ENCODE assay signal across 2 cellular contexts in the genomic region with DNA sequence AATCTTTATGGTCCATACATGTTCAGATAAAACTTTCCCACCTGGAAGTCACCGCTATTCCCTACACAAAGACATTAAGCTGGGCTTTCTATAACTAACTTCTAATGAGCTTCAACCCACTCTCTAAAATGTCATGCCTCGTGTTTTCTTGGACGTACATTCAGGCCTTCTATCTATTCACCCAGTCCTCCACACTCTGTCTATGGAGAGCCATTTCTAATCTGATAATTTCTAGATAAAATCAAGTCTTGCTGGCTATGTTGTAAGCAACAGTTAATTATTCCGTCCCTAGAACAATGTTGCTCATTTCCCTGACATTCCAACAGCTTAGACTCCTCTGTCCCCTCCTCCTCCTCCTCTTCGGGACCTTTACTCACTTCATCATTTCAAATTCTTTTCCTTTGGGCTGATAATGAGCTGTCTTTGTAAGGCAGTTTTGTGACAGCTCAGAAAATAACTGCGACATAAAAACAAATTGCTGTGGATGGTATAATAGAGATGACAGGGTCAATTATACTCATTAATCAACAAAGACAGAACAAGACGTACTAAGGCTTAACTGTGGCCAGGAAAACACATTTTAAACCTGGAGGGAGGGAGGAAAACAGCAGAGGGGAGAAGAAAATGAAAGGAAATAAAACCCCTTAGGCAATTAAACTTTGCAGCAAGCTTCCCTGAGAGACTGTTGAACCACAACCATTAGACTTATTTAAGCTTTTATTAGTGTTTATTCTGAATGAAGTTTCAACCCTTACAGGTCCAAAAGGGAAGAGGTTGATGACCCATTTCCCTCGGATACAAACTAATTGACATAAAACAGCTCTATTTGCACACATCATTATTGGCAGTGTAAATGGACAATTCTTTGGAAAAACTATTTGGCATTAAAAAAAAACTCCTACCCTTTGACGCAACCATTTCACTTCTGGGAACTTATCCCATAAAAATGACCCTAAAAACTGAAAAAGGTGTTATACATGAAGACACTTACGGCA.
TF ChIP-seq lines count a peak whose summit lies in the region.

No MANE protein-coding gene starts in this region.

TF ChIP-seq in liver, 16 proteins besides CTCF, POLR2A, EP300 and RAD21 (continued from another document):
- TF ChIP-seq EGR1 (IDR thresholded peaks at IDR 0.05; ENCODE audit: low read depth in 2 of 2) = no peak

TF ChIP-seq in HepG2, 621 proteins besides CTCF, POLR2A, EP300 and RAD21 (continued from another document):
- TF ChIP-seq ZNF605 (CRISPR knock-in tag; IDR thresholded peaks at IDR 0.05) (no peak), MAZ (IDR thresholded peaks at IDR 0.05; ENCODE audit: borderline replicate concordance, low read depth, low read length) (no peak), MAZ (CRISPR knock-in tag; IDR thresholded peaks at IDR 0.05; ENCODE audit: low read depth) (no peak), RELA (CRISPR knock-in tag; IDR thresholded peaks at IDR 0.05) (no peak), ZNF713 (CRISPR knock-in tag; IDR thresholded peaks at IDR 0.05) (no peak)
- TF ChIP-seq, protein P1, sequence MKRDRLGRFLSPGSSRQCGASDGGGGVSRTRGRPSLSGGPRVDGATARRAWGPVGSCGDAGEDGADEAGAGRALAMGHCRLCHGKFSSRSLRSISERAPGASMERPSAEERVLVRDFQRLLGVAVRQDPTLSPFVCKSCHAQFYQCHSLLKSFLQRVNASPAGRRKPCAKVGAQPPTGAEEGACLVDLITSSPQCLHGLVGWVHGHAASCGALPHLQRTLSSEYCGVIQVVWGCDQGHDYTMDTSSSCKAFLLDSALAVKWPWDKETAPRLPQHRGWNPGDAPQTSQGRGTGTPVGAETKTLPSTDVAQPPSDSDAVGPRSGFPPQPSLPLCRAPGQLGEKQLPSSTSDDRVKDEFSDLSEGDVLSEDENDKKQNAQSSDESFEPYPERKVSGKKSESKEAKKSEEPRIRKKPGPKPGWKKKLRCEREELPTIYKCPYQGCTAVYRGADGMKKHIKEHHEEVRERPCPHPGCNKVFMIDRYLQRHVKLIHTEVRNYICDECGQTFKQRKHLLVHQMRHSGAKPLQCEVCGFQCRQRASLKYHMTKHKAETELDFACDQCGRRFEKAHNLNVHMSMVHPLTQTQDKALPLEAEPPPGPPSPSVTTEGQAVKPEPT (CRISPR knock-in tag; IDR thresholded peaks at IDR 0.05; ENCODE audit: low read depth) = no peak
